In the genomic region with DNA sequence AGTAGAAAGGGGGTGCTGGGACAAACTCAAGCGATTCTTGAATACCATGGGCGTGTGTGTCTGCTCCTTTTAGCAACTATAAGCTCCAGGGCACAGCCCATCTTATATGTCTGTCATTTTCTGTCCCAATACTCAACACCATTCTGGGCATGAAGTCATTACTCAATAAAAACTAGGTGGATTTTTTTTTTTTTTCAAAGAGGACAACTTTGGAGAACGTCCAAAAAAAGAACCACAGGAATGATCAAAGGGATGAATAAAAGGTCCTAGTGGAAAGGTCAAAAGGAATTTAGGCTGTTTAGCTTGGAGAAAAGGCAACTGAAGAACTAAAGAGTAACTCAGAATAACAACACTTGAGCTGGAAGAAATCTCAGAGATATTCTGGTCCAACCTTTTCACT, we compare ENCODE assay signal across 15 cellular contexts. TPM values are rescaled to one million over a fixed set of nuclear protein-coding genes. Genes with fewer than 3 reads are reported as not detected.
DNase-seq lines count a peak whose midpoint lies in the region; ATAC-seq and TF ChIP-seq lines count a peak whose summit lies in the region.
"Had no signal": no experiment of that assay in that cellular context is flagged by ENCODE, and none has a peak within 500 bp of the region (broad histone marks: within the 10 kb centered on the region; RNA-seq: fewer than 3 reads in every experiment).

No MANE protein-coding gene starts in this region.

- DNase-seq in A172 (ENCODE audit: low spot score) (peak; percentile 61), SW480 (ENCODE audit: low spot score) (peak; percentile 72), foreskin fibroblast (peak; percentile 70 to 85), superior temporal gyrus (ENCODE audit: extremely low spot score) (no peak), GM10248 (ENCODE audit: extremely low spot score) (no peak), left ventricle myocardium superior (no peak)
- no peak for DNase-seq in CD4-positive, alpha-beta memory T cell
- DNase-seq: activated CD4-positive, alpha-beta T cell treated with anti-CD3 and anti-CD28 coated beads, Interleukin-2, amount 10 ng/mL, durations not matched to agents 24 days and 14 days; NCI-H1092 treated with DMSO at 0.1 percent for 48 hours; ovary; trophoblast cell had no signal

- H3K27ac Mint-ChIP-seq in CD4-positive, alpha-beta memory T cell: no peak overlapping the region
- H3K27ac Mint-ChIP-seq: activated CD4-positive, alpha-beta T cell treated with anti-CD3 and anti-CD28 coated beads, Interleukin-2, amount 10 ng/mL, durations not matched to agents 24 days and 14 days; mesothelial cell of epicardium had no signal

- H3K36me3 Mint-ChIP-seq in CD4-positive, alpha-beta memory T cell: peaks cover 14 to 35% of the 10 kb centered on the region in 2 donors

- H3K36me3 ChIP-seq in HEK293 (ENCODE audit: control insufficient read depth in 2 of 2, insufficient read depth in 1 of 2, low read length in 2 of 2): peaks cover 10 to 32% of the 10 kb centered on the region in 2 experiments; a peak in 2 of 3 replicates
- H3K36me3 ChIP-seq in CD4-positive, alpha-beta memory T cell (ENCODE audit: insufficient read depth, low read length): peaks cover 17% of the 10 kb centered on the region
- H3K36me3 ChIP-seq: ovary had no signal

- no peaks in the 10 kb centered on the region for H3K9me3 Mint-ChIP-seq in CD4-positive, alpha-beta memory T cell
- H3K9me3 Mint-ChIP-seq: activated CD4-positive, alpha-beta T cell treated with anti-CD3 and anti-CD28 coated beads, Interleukin-2, amount 10 ng/mL, durations not matched to agents 24 days and 14 days; mesothelial cell of epicardium had no signal

- intact Hi-C loops in CD4-positive, alpha-beta memory T cell (cut with micrococcal nuclease): no loop called here
- intact Hi-C loops in left ventricle myocardium superior (cut with micrococcal nuclease): no loop called here

- H3K4me3 Mint-ChIP-seq in CD4-positive, alpha-beta memory T cell: no peak overlapping the region
- H3K4me3 Mint-ChIP-seq: activated CD4-positive, alpha-beta T cell treated with anti-CD3 and anti-CD28 coated beads, Interleukin-2, amount 10 ng/mL, durations not matched to agents 24 days and 14 days; mesothelial cell of epicardium had no signal

- H3K9me3 ChIP-seq in HEK293 (ENCODE audit: control insufficient read depth, insufficient read depth, low read depth, low read length): no peaks in the 10 kb centered on the region
- H3K9me3 ChIP-seq in CD4-positive, alpha-beta memory T cell (ENCODE audit: control insufficient read depth in 1 of 2, low read length in 2 of 2): no peaks in the 10 kb centered on the region
- H3K9me3 ChIP-seq: ovary had no signal

- POLR2A ChIA-PET in HEK293 (lab: Yijun Ruan, JAX) (interaction anchor here (0.6 to 1.0 kb wide), 3 partner anchors 11 to 228 kb away, joined by 3 to 6 read pairs (median 4); no protein-coding TSS in a partner anchor), GM10248 (lab: Yijun Ruan, JAX) (no interaction called here)
- POLR2A ChIA-PET in CD4-positive, alpha-beta memory T cell (lab: Charles Lee; ENCODE audit: partially characterized antibody): no interaction called here

- peaks cover 4 to 12% (median 11%) of the 10 kb centered on the region in 4 donors for H3K4me1 Mint-ChIP-seq in CD4-positive, alpha-beta memory T cell
- H3K4me1 Mint-ChIP-seq: mesothelial cell of epicardium had no signal

- no peaks in the 10 kb centered on the region for H3K27me3 Mint-ChIP-seq in CD4-positive, alpha-beta memory T cell
- H3K27me3 Mint-ChIP-seq: activated CD4-positive, alpha-beta T cell treated with anti-CD3 and anti-CD28 coated beads, Interleukin-2, amount 10 ng/mL, durations not matched to agents 24 days and 14 days had no signal

- H3K27ac ChIP-seq in HEK293 (ENCODE audit: extremely low read depth, low read depth, low read length): no peak overlapping the region
- H3K27ac ChIP-seq in CD4-positive, alpha-beta memory T cell (ENCODE audit: low read depth, low read length): no peak overlapping the region
- H3K27ac ChIP-seq: ovary had no signal

- H3K27me3 ChIP-seq in CD4-positive, alpha-beta memory T cell (ENCODE audit: insufficient read depth, low read length): no peaks in the 10 kb centered on the region
- H3K27me3 ChIP-seq: ovary had no signal

- H3K4me3 ChIP-seq in HEK293 (ENCODE audit: low read depth, low read length) (no peak overlapping the region), foreskin fibroblast (ENCODE audit: low read depth in 1 of 2, low read length in 2 of 2) (no peak overlapping the region)
- H3K4me3 ChIP-seq in CD4-positive, alpha-beta memory T cell (ENCODE audit: low read length in 2 of 2): no peak overlapping the region
- H3K4me3 ChIP-seq: ovary had no signal

- CTCF ChIA-PET in HEK293 (lab: Yijun Ruan, JAX): interaction anchor here (0.7 to 1.4 kb wide), 4 partner anchors 52 to 88 kb away, joined by 3 to 8 read pairs (median 4); no protein-coding TSS in a partner anchor
- CTCF ChIA-PET in CD4-positive, alpha-beta memory T cell (lab: Charles Lee; ENCODE audit: partially characterized antibody): no interaction called here
- CTCF ChIA-PET in GM10248 (lab: Yijun Ruan, JAX): interaction anchor here (1.1 to 2.0 kb wide), 3 partner anchors 10 to 79 kb away, joined by 3 to 5 read pairs (median 4); no protein-coding TSS in a partner anchor

- no peak for ATAC-seq in left ventricle myocardium superior

- TF ChIP-seq CTCF in HEK293 (tag by site-specific recombination; IDR thresholded peaks at IDR 0.05): no peak
- no peak for TF ChIP-seq CTCF in foreskin fibroblast (IDR thresholded peaks at IDR 0.05; ENCODE audit: low read depth, low read length)
- TF ChIP-seq CTCF in GM10248 (IDR thresholded peaks at IDR 0.05; ENCODE audit: control extremely low read depth, extremely low read depth, low read depth, missing control alignments): no peak

- H3K4me1 ChIP-seq in HEK293 (ENCODE audit: control insufficient read depth, insufficient read depth, low read length): peaks cover 3% of the 10 kb centered on the region; the same call in 1 of the 2 replicates
- H3K4me1 ChIP-seq in CD4-positive, alpha-beta memory T cell (ENCODE audit: insufficient read depth, low read length): no peaks in the 10 kb centered on the region

TF ChIP-seq in HEK293, 187 proteins besides CTCF, POLR2A, EP300 and RAD21 (continues in another document):
- TF ChIP-seq ZSCAN16 (tag by site-specific recombination; IDR thresholded peaks at IDR 0.05): no peak
- no peak for TF ChIP-seq ZNF677 (tag by site-specific recombination; IDR thresholded peaks at IDR 0.05)
- TF ChIP-seq IKZF3 (tag by site-specific recombination; IDR thresholded peaks at IDR 0.05): no peak
- TF ChIP-seq ZNF2 (tag by site-specific recombination; IDR thresholded peaks at IDR 0.05): no peak
- TF ChIP-seq TCF7L2 (IDR thresholded peaks at IDR 0.05; ENCODE audit: borderline replicate concordance, low read depth, low read length): no peak
- no peak for TF ChIP-seq ZNF175 (tag by site-specific recombination; IDR thresholded peaks at IDR 0.05)
- no peak for TF ChIP-seq HOXD13 (CRISPR knock-in tag; IDR thresholded peaks at IDR 0.05; ENCODE audit: borderline replicate concordance)
- no peak for TF ChIP-seq ZNF121 (tag by site-specific recombination; IDR thresholded peaks at IDR 0.05)
- TF ChIP-seq FEZF1 (tag by site-specific recombination; IDR thresholded peaks at IDR 0.05): peak; percentile 72; the same call in 1 of the 2 replicates
- TF ChIP-seq PRDM1 (tag by site-specific recombination; IDR thresholded peaks at IDR 0.05): peak; percentile 46; the same call in 1 of the 2 replicates
- TF ChIP-seq, protein P1, sequence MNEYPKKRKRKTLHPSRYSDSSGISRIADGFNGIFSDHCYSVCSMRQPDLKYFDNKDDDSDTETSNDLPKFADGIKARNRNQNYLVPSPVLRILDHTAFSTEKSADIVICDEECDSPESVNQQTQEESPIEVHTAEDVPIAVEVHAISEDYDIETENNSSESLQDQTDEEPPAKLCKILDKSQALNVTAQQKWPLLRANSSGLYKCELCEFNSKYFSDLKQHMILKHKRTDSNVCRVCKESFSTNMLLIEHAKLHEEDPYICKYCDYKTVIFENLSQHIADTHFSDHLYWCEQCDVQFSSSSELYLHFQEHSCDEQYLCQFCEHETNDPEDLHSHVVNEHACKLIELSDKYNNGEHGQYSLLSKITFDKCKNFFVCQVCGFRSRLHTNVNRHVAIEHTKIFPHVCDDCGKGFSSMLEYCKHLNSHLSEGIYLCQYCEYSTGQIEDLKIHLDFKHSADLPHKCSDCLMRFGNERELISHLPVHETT (tag by site-specific recombination; IDR thresholded peaks at IDR 0.05): no peak
- no peak for TF ChIP-seq ATF2 (tag by site-specific recombination; IDR thresholded peaks at IDR 0.05; ENCODE audit: low read depth)

RNA-seq across cellular contexts. Expression of gene UQCC1, which starts 24.4 kb away (rescaled TPM):
- 37.6 and 46.1 TPM in 2 replicates for total RNA-seq in A172 (2014; rRNA removed; shearing (Covaris generic))
- 10 to 100 TPM; 46.4 to 49.3 TPM for total RNA-seq in CD4-positive, alpha-beta memory T cell
- 10 to 100 TPM; 13.9 to 21.1 TPM for polyA plus RNA-seq in CD4-positive, alpha-beta memory T cell
- 153 TPM for total RNA-seq in left ventricle myocardium superior

RNA-seq across cellular contexts. Expression of gene GDF5, which starts 50.7 kb away (rescaled TPM):
- total RNA-seq in A172 (2014; rRNA removed; shearing (Covaris generic)): 1.7 and 1.9 TPM in 2 replicates
- total RNA-seq in CD4-positive, alpha-beta memory T cell: not detected
- not detected for polyA plus RNA-seq in CD4-positive, alpha-beta memory T cell
- 0.12 TPM for total RNA-seq in left ventricle myocardium superior
- total RNA-seq: activated CD4-positive, alpha-beta T cell treated with anti-CD3 and anti-CD28 coated beads, Interleukin-2, amount 10 ng/mL, durations not matched to agents 24 days and 14 days; NCI-H460; T-helper 2 cell treated with Interferon-gamma antibody and Interleukin-4, amounts not matched to agents 100 ng/mL and 5 ng/mL, for 36 hours had no signal
- polyA plus RNA-seq: ovary had no signal

Comparison
In these comparisons a context has a peak if more than half of its experiments do, and no peak if none do; other contexts are left out.
1. DNase-seq: peak in A172 (single experiment), SW480 (single experiment) and foreskin fibroblast (2 of 2); none in superior temporal gyrus (single experiment), CD4-positive, alpha-beta memory T cell (0 of 5), GM10248 (single experiment) and left ventricle myocardium superior (single experiment).